Comparison of ENCODE assay signal across 20 cellular contexts in genomic region chr13:32877491-32877890, GRCh38.
A peak's percentile ranks its signal among the peaks of the same experiment; 100 is the strongest.
DNase-seq lines count a peak whose midpoint lies in the region; ATAC-seq, FAIRE-seq and TF ChIP-seq lines count a peak whose summit lies in the region.
"Had no signal": no experiment of that assay in that cellular context is flagged by ENCODE, and none has a peak within 500 bp of the region (broad histone marks: within the 10 kb centered on the region; RNA-seq: fewer than 3 reads in every experiment).

No MANE protein-coding gene starts in this region.

- H3K4me3 ChIP-seq in PC-9 (no peak overlapping the region), keratinocyte (ENCODE audit: control insufficient read depth in 2 of 3, extremely low read depth in 1 of 3, insufficient read depth in 2 of 3, low read depth in 1 of 3, low read length in 3 of 3) (no peak overlapping the region), BE2C (ENCODE audit: low read depth, low read length) (no peak overlapping the region)
- H3K4me3 ChIP-seq: A549, HAP-1 had no signal

- no peaks in the 10 kb centered on the region for H3K9me2 ChIP-seq in PC-9 (ENCODE audit: insufficient read depth)

- no TSS peak for BruUV-seq in PC-9 (replicated peaks; lab: Mats Ljungman, UMichigan)

- H3K27me3 ChIP-seq in PC-9 (ENCODE audit: insufficient read depth, low read depth), result no peaks in the 10 kb centered on the region
- no peaks in the 10 kb centered on the region for H3K27me3 ChIP-seq in keratinocyte (ENCODE audit: control insufficient read depth, extremely low read depth, insufficient read depth, low read length)
- no peaks in the 10 kb centered on the region for H3K27me3 ChIP-seq in BE2C

- dilution Hi-C loops in keratinocyte (cut with MboI; ENCODE audit: extremely low pct_ligation_motif_present, low sequenced_read_pairs), result no loop called here

- TF ChIP-seq CTCF in PC-9 (conservative IDR thresholded peaks at IDR 0.05) (no peak), keratinocyte (optimal IDR thresholded peaks at IDR 0.05 in 1 of 3, IDR thresholded peaks at IDR 0.05 in 1 of 3, conservative IDR thresholded peaks at IDR 0.05 in 1 of 3; ENCODE audit: extremely low read depth in 1 of 3, insufficient read depth in 2 of 3, low read length in 3 of 3) (no peak), nephron (IDR thresholded peaks at IDR 0.05; ENCODE audit: unreplicated experiment in 3 of 3) (no peak), BE2C (IDR thresholded peaks at IDR 0.05; ENCODE audit: low read depth, low read length) (no peak), HFFc6 (IDR thresholded peaks at IDR 0.05) (no peak)

- CTCF ChIA-PET in PC-9 (lab: Charles Lee), result no interaction called here

- H3K4me3 Mint-ChIP-seq in nephron (no peak overlapping the region), HFFc6 (no peak overlapping the region)
- H3K4me3 Mint-ChIP-seq: CD4-positive, alpha-beta memory T cell had no signal

- no peaks in the 10 kb centered on the region for H3K36me3 Mint-ChIP-seq in nephron (ENCODE audit: low read depth)
- no peaks in the 10 kb centered on the region for H3K36me3 Mint-ChIP-seq in HFFc6 (ENCODE audit: low read depth)
- H3K36me3 Mint-ChIP-seq: CD4-positive, alpha-beta memory T cell had no signal

- ATAC-seq in HG03139 (IDR thresholded peaks at IDR 0.05; ENCODE audit: unreplicated experiment), result no peak
- ATAC-seq: A549 had no signal

- H3K27me3 Mint-ChIP-seq in nephron (ENCODE audit: low read depth), result peaks cover 3% of the 10 kb centered on the region
- peaks cover 11% of the 10 kb centered on the region for H3K27me3 Mint-ChIP-seq in HFFc6 (ENCODE audit: insufficient read depth)

- DNase-seq in PC-9 (no peak), keratinocyte (ENCODE audit: low read depth, low spot score) (no peak), BE2C (no peak), NCI-H2081 treated with DMSO at 0.1 percent for 48 hours (lab: John Stamatoyannopoulos, UW) (no peak), HFFc6 (no peak)
- DNase-seq: AML-193; C1 segment of cervical spinal cord; Calu3; CD4-positive, alpha-beta memory T cell; COR-L47; DMS79 treated with DMSO at 0.1 percent for 48 hours; GF-D8; GOT3 had no signal

- no peak overlapping the region for H3K9ac ChIP-seq in keratinocyte (ENCODE audit: control insufficient read depth, extremely low read depth, insufficient read depth, low read length)

- H3F3A ChIP-seq in PC-9 (ENCODE audit: insufficient read depth, low read depth), result peaks cover 17% of the 10 kb centered on the region

- H3K79me2 ChIP-seq in PC-9 (ENCODE audit: low read depth) (no peaks in the 10 kb centered on the region), keratinocyte (ENCODE audit: control insufficient read depth, insufficient read depth, low read length) (no peaks in the 10 kb centered on the region)

- H3K27ac ChIP-seq in PC-9, result peak overlapping the region; percentile 79
- peak overlapping the region; percentile 22 for H3K27ac ChIP-seq in keratinocyte (ENCODE audit: control insufficient read depth, insufficient read depth, low read length)

- H3K9me3 ChIP-seq in PC-9 (ENCODE audit: insufficient read depth, low read depth), result peaks cover 5% of the 10 kb centered on the region; the same call in 1 of the 2 replicates
- H3K9me3 ChIP-seq in keratinocyte (ENCODE audit: control insufficient read depth, low read depth, low read length), result no peaks in the 10 kb centered on the region
- peaks cover 3% of the 10 kb centered on the region; the same call in 1 of the 2 replicates for H3K9me3 ChIP-seq in BE2C
- H3K9me3 ChIP-seq: A549, HAP-1 had no signal

- H3K4me2 ChIP-seq in PC-9 (peak overlapping the region; percentile 5; the same call in 1 of the 2 replicates), keratinocyte (ENCODE audit: control insufficient read depth, extremely low read depth, insufficient read depth, low read depth, low read length) (no peak overlapping the region)
- H3K4me2 ChIP-seq: A549 had no signal

- no peak for FAIRE-seq in keratinocyte (lab: Jason Lieb, UNC)
- FAIRE-seq: A549, GM12891, GM18507, H54 had no signal

- intact Hi-C loops in PC-9 (cut with micrococcal nuclease; ENCODE audit: unreplicated experiment), result no loop called here

- H4K20me1 ChIP-seq in PC-9 (ENCODE audit: insufficient read depth) (no peaks in the 10 kb centered on the region), keratinocyte (ENCODE audit: control insufficient read depth, extremely low read depth, insufficient read depth, low read length) (no peaks in the 10 kb centered on the region)

- H2AFZ ChIP-seq in PC-9, result no peak overlapping the region
- H2AFZ ChIP-seq in keratinocyte (ENCODE audit: control insufficient read depth, low read length), result no peak overlapping the region

- H3K4me1 Mint-ChIP-seq in nephron, result peaks cover 25% of the 10 kb centered on the region
- H3K4me1 Mint-ChIP-seq in HFFc6 (ENCODE audit: low read depth), result peaks cover 26% of the 10 kb centered on the region
- H3K4me1 Mint-ChIP-seq: CD4-positive, alpha-beta memory T cell had no signal

- peaks cover 2% of the 10 kb centered on the region for H3K9me3 Mint-ChIP-seq in nephron
- H3K9me3 Mint-ChIP-seq in HFFc6, result no peaks in the 10 kb centered on the region

- H3K27ac Mint-ChIP-seq in nephron (peak overlapping the region in 2 of 3 experiments; percentile 19 to 52), HFFc6 (no peak overlapping the region)
- H3K27ac Mint-ChIP-seq: CD4-positive, alpha-beta memory T cell had no signal

- H3K36me3 ChIP-seq in PC-9 (ENCODE audit: low read depth), result no peaks in the 10 kb centered on the region
- H3K36me3 ChIP-seq in keratinocyte (ENCODE audit: control insufficient read depth in 2 of 2, extremely low read depth in 1 of 2, insufficient read depth in 2 of 2, low read length in 2 of 2), result no peaks in the 10 kb centered on the region
- H3K36me3 ChIP-seq in BE2C, result no peaks in the 10 kb centered on the region
- H3K36me3 ChIP-seq: HAP-1 had no signal

- H3K4me1 ChIP-seq in PC-9 (replicated peaks; ENCODE audit: insufficient read depth) (peaks cover 19% of the 10 kb centered on the region), keratinocyte (ENCODE audit: control insufficient read depth, extremely low read depth, insufficient read depth, low read length) (peaks cover 29% of the 10 kb centered on the region), BE2C (peaks cover 2% of the 10 kb centered on the region; the same call in 1 of the 2 replicates)
- H3K4me1 ChIP-seq: HAP-1 had no signal

- no peaks in the 10 kb centered on the region for H3K9me1 ChIP-seq in keratinocyte (ENCODE audit: control insufficient read depth, extremely low read depth, insufficient read depth, low read length)

- POLR2A ChIA-PET in PC-9 (lab: Charles Lee; ENCODE audit: unreplicated experiment), result no interaction called here
